ENCODE assay signal across 2 cellular contexts in the genomic region with DNA sequence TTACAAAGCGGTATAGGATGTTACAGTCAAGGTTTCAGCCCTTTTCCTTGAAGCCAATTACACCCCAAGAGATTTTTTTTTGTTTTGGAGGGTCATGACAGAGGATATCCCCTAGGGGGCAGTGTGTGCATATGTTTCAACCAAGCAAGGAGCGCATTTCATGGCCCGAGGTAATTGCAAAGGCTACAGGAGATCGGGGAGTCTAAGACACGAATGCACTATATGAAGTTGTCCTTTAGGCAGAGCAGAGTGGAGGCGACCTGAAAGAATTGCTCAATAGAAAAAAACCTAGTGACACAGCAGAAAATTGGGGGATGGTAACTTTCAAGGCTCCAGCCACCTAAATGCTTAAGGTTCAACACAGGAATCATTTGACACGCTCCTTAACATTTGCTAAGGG.
TF ChIP-seq lines count a peak whose summit lies in the region.

No MANE protein-coding gene starts in this region.

TF ChIP-seq in A549, 52 proteins besides CTCF, POLR2A, EP300 and RAD21 (continued from another document):
- TF ChIP-seq, protein P1, sequence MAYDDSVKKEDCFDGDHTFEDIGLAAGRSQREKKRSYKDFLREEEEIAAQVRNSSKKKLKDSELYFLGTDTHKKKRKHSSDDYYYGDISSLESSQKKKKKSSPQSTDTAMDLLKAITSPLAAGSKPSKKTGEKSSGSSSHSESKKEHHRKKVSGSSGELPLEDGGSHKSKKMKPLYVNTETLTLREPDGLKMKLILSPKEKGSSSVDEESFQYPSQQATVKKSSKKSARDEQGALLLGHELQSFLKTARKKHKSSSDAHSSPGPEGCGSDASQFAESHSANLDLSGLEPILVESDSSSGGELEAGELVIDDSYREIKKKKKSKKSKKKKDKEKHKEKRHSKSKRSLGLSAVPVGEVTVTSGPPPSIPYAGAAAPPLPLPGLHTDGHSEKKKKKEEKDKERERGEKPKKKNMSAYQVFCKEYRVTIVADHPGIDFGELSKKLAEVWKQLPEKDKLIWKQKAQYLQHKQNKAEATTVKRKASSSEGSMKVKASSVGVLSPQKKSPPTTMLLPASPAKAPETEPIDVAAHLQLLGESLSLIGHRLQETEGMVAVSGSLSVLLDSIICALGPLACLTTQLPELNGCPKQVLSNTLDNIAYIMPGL (CRISPR knock-in tag; IDR thresholded peaks at IDR 0.05; ENCODE audit: borderline replicate concordance) = no peak
- TF ChIP-seq JUN (IDR thresholded peaks at IDR 0.05) = no peak
- TF ChIP-seq MYC (IDR thresholded peaks at IDR 0.05; ENCODE audit: borderline replicate concordance, low read length) = no peak
- no peak for TF ChIP-seq HOXA7 (CRISPR knock-in tag; IDR thresholded peaks at IDR 0.05)
- peak; percentile 90 for TF ChIP-seq SMC3 (IDR thresholded peaks at IDR 0.05)
- no peak for TF ChIP-seq FOSB (CRISPR knock-in tag; IDR thresholded peaks at IDR 0.05)
- no peak for TF ChIP-seq ZSCAN20 (CRISPR knock-in tag; IDR thresholded peaks at IDR 0.05)
- 0 out of 4 replicates have a peak, but pooled peaks of 1 of the 2 experiments have one; percentile 31 for TF ChIP-seq CEBPB (IDR thresholded peaks at IDR 0.05)
- peak; percentile 42; the same call in 1 of the 2 replicates for TF ChIP-seq NFE2L2 (conservative IDR thresholded peaks at IDR 0.05; ENCODE audit: low read length)
- no peak for TF ChIP-seq HES2 (IDR thresholded peaks at IDR 0.05)
- no peak for TF ChIP-seq HOXB5 (CRISPR knock-in tag; IDR thresholded peaks at IDR 0.05)
- no peak for TF ChIP-seq ZC3H11A (IDR thresholded peaks at IDR 0.05)
- no peak for TF ChIP-seq POLR2AphosphoS2 (conservative IDR thresholded peaks at IDR 0.05; ENCODE audit: low read length)

TF ChIP-seq in K562, 482 proteins besides CTCF, POLR2A, EP300 and RAD21 (continued from another document and continues in another):
- TF ChIP-seq, protein P2, sequence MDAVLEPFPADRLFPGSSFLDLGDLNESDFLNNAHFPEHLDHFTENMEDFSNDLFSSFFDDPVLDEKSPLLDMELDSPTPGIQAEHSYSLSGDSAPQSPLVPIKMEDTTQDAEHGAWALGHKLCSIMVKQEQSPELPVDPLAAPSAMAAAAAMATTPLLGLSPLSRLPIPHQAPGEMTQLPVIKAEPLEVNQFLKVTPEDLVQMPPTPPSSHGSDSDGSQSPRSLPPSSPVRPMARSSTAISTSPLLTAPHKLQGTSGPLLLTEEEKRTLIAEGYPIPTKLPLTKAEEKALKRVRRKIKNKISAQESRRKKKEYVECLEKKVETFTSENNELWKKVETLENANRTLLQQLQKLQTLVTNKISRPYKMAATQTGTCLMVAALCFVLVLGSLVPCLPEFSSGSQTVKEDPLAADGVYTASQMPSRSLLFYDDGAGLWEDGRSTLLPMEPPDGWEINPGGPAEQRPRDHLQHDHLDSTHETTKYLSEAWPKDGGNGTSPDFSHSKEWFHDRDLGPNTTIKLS (IDR thresholded peaks at IDR 0.05; ENCODE audit: borderline replicate concordance, low read depth) = no peak
- no peak for TF ChIP-seq ZNF511 (CRISPR knock-in tag; IDR thresholded peaks at IDR 0.05)
- TF ChIP-seq DDX20 (tag; IDR thresholded peaks at IDR 0.05; ENCODE audit: low read depth) = no peak
- TF ChIP-seq SETDB1 (IDR thresholded peaks at IDR 0.05; ENCODE audit: low read length) = no peak
- TF ChIP-seq TAF9B (IDR thresholded peaks at IDR 0.05; ENCODE audit: partially characterized antibody) = no peak
- no peak for TF ChIP-seq CREB1 (IDR thresholded peaks at IDR 0.05)
- TF ChIP-seq CREB1 (CRISPR knock-in tag; IDR thresholded peaks at IDR 0.05) = no peak
- peak; percentile 73 for TF ChIP-seq ZNF24 (IDR thresholded peaks at IDR 0.05)
- no peak for TF ChIP-seq CBX5 (IDR thresholded peaks at IDR 0.05; ENCODE audit: borderline replicate concordance, low read depth)
- no peak for TF ChIP-seq SRF (CRISPR knock-in tag; IDR thresholded peaks at IDR 0.05)
- TF ChIP-seq ARID1B (IDR thresholded peaks at IDR 0.05) = peak; percentile 25; the same call in 1 of the 2 replicates
- peak; percentile 89 for TF ChIP-seq ZNF384 (IDR thresholded peaks at IDR 0.05; ENCODE audit: low read depth, low read length)
- TF ChIP-seq JUNB (CRISPR knock-in tag; conservative IDR thresholded peaks at IDR 0.05) = no peak
- TF ChIP-seq, protein P3, sequence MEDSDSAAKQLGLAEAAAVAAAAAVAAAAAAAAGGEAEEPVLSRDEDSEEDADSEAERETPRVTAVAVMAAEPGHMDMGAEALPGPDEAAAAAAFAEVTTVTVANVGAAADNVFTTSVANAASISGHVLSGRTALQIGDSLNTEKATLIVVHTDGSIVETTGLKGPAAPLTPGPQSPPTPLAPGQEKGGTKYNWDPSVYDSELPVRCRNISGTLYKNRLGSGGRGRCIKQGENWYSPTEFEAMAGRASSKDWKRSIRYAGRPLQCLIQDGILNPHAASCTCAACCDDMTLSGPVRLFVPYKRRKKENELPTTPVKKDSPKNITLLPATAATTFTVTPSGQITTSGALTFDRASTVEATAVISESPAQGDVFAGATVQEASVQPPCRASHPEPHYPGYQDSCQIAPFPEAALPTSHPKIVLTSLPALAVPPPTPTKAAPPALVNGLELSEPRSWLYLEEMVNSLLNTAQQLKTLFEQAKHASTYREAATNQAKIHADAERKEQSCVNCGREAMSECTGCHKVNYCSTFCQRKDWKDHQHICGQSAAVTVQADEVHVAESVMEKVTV (CRISPR knock-in tag; IDR thresholded peaks at IDR 0.05) = peak; percentile 84
- no peak for TF ChIP-seq ZNF23 (CRISPR knock-in tag; IDR thresholded peaks at IDR 0.05)
- TF ChIP-seq NR2C2 (CRISPR knock-in tag; IDR thresholded peaks at IDR 0.05) = no peak
- peak; percentile 25; the same call in 1 of the 2 replicates for TF ChIP-seq NR2C2 (tag; IDR thresholded peaks at IDR 0.05)
- no peak for TF ChIP-seq ZNF780A (CRISPR knock-in tag; IDR thresholded peaks at IDR 0.05)
- TF ChIP-seq C11orf30 (IDR thresholded peaks at IDR 0.05; ENCODE audit: low read depth) = peak; percentile 79
- 0 out of 2 replicates have a peak, but pooled peaks have one; percentile 19 for TF ChIP-seq ELF1 (tag; IDR thresholded peaks at IDR 0.05)
- 0 out of 2 replicates have a peak, but pooled peaks have one; percentile 17 for TF ChIP-seq JUND (IDR thresholded peaks at IDR 0.05; ENCODE audit: borderline replicate concordance, low read depth, low read length)
- no peak; the same call in 2 of the 3 replicates for TF ChIP-seq JUND (tag; IDR thresholded peaks at IDR 0.05; ENCODE audit: borderline replicate concordance, low read depth, low read length)
- TF ChIP-seq GTF2F1 (IDR thresholded peaks at IDR 0.05; ENCODE audit: low read depth, low read length) = no peak
- no peak for TF ChIP-seq CBX2 (IDR thresholded peaks at IDR 0.05; ENCODE audit: insufficient read depth, low read length, poor library complexity, severe bottlenecking)
- no peak for TF ChIP-seq DIDO1 (tag; IDR thresholded peaks at IDR 0.05; ENCODE audit: low read depth)
- TF ChIP-seq ZNF232 (CRISPR knock-in tag; IDR thresholded peaks at IDR 0.05) = no peak
- TF ChIP-seq, protein P1 (CRISPR knock-in tag; IDR thresholded peaks at IDR 0.05) = no peak
- TF ChIP-seq, protein P4, sequence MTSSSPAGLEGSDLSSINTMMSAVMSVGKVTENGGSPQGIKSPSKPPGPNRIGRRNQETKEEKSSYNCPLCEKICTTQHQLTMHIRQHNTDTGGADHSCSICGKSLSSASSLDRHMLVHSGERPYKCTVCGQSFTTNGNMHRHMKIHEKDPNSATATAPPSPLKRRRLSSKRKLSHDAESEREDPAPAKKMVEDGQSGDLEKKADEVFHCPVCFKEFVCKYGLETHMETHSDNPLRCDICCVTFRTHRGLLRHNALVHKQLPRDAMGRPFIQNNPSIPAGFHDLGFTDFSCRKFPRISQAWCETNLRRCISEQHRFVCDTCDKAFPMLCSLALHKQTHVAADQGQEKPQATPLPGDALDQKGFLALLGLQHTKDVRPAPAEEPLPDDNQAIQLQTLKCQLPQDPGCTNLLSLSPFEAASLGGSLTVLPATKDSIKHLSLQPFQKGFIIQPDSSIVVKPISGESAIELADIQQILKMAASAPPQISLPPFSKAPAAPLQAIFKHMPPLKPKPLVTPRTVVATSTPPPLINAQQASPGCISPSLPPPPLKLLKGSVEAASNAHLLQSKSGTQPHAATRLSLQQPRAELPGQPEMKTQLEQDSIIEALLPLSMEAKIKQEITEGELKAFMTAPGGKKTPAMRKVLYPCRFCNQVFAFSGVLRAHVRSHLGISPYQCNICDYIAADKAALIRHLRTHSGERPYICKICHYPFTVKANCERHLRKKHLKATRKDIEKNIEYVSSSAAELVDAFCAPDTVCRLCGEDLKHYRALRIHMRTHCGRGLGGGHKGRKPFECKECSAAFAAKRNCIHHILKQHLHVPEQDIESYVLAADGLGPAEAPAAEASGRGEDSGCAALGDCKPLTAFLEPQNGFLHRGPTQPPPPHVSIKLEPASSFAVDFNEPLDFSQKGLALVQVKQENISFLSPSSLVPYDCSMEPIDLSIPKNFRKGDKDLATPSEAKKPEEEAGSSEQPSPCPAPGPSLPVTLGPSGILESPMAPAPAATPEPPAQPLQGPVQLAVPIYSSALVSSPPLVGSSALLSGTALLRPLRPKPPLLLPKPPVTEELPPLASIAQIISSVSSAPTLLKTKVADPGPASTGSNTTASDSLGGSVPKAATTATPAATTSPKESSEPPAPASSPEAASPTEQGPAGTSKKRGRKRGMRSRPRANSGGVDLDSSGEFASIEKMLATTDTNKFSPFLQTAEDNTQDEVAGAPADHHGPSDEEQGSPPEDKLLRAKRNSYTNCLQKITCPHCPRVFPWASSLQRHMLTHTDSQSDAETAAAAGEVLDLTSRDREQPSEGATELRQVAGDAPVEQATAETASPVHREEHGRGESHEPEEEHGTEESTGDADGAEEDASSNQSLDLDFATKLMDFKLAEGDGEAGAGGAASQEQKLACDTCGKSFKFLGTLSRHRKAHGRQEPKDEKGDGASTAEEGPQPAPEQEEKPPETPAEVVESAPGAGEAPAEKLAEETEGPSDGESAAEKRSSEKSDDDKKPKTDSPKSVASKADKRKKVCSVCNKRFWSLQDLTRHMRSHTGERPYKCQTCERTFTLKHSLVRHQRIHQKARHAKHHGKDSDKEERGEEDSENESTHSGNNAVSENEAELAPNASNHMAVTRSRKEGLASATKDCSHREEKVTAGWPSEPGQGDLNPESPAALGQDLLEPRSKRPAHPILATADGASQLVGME (CRISPR knock-in tag; IDR thresholded peaks at IDR 0.05) = no peak
- TF ChIP-seq ZNF347 (CRISPR knock-in tag; IDR thresholded peaks at IDR 0.05; ENCODE audit: low read depth) = no peak
- TF ChIP-seq, protein P5, sequence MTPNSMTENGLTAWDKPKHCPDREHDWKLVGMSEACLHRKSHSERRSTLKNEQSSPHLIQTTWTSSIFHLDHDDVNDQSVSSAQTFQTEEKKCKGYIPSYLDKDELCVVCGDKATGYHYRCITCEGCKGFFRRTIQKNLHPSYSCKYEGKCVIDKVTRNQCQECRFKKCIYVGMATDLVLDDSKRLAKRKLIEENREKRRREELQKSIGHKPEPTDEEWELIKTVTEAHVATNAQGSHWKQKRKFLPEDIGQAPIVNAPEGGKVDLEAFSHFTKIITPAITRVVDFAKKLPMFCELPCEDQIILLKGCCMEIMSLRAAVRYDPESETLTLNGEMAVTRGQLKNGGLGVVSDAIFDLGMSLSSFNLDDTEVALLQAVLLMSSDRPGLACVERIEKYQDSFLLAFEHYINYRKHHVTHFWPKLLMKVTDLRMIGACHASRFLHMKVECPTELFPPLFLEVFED (CRISPR knock-in tag; conservative IDR thresholded peaks at IDR 0.05) = no peak
- TF ChIP-seq IRF1 (CRISPR knock-in tag; IDR thresholded peaks at IDR 0.05; ENCODE audit: borderline replicate concordance) = no peak
- TF ChIP-seq CBFA2T2 (conservative IDR thresholded peaks at IDR 0.05) = no peak
- no peak for TF ChIP-seq SP1 (CRISPR knock-in tag; IDR thresholded peaks at IDR 0.05)
- TF ChIP-seq, protein P6, sequence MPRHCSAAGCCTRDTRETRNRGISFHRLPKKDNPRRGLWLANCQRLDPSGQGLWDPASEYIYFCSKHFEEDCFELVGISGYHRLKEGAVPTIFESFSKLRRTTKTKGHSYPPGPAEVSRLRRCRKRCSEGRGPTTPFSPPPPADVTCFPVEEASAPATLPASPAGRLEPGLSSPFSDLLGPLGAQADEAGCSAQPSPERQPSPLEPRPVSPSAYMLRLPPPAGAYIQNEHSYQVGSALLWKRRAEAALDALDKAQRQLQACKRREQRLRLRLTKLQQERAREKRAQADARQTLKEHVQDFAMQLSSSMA (CRISPR knock-in tag; IDR thresholded peaks at IDR 0.05) = no peak
- peak in 1 of 2 experiments; percentile 61; a peak in 1 of 4 replicates for TF ChIP-seq ARNT (IDR thresholded peaks at IDR 0.05)
- TF ChIP-seq HES1 (IDR thresholded peaks at IDR 0.05; ENCODE audit: low read depth) = no peak
- TF ChIP-seq, protein P7, sequence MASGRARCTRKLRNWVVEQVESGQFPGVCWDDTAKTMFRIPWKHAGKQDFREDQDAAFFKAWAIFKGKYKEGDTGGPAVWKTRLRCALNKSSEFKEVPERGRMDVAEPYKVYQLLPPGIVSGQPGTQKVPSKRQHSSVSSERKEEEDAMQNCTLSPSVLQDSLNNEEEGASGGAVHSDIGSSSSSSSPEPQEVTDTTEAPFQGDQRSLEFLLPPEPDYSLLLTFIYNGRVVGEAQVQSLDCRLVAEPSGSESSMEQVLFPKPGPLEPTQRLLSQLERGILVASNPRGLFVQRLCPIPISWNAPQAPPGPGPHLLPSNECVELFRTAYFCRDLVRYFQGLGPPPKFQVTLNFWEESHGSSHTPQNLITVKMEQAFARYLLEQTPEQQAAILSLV (tag; IDR thresholded peaks at IDR 0.05) = no peak
- TF ChIP-seq TRIM24 (IDR thresholded peaks at IDR 0.05) = peak; percentile 69 to 79
- no peak for TF ChIP-seq HEY1 (CRISPR knock-in tag; IDR thresholded peaks at IDR 0.05; ENCODE audit: borderline replicate concordance)
- no peak for TF ChIP-seq RBM25 (IDR thresholded peaks at IDR 0.05; ENCODE audit: low read depth, low read length, severe bottlenecking)
